In the genomic region with DNA sequence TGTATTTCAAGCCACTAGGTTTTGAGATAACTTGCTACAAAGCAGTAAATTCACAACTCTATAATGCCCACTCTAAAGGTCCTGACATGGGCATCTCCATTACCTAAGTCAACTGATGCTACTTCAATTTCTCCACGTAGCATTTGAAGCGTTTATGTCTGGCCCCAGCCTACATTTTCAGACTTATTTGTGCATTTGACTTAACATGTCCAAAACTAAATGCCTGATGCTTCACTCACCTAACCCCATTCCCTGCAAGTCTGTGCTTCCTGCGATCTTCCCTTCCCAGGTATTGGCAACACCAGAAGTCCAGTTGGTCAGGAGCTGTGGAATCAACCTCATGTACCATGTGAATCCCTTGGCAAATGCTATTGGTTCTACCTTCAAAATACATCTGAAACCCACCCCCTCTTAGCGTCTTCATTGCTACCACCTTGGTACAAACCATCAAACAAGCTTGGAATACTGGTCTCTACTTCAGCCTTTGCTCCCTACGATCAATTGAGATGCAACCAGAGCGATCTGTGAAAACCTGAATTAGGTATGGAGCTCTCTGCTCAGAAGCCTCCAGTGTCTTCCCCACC, we compare ENCODE assay signal across 1 cellular context.
TF ChIP-seq lines count a peak whose summit lies in the region.

No MANE protein-coding gene starts in this region.

TF ChIP-seq in HepG2, 621 proteins besides CTCF, POLR2A, EP300 and RAD21 (continued from another document):
- no peak for TF ChIP-seq MLXIP (CRISPR knock-in tag; IDR thresholded peaks at IDR 0.05; ENCODE audit: borderline replicate concordance)
- TF ChIP-seq PHF21A (CRISPR knock-in tag; IDR thresholded peaks at IDR 0.05), result 0 out of 2 replicates have a peak, but pooled peaks have one; percentile 23
- no peak for TF ChIP-seq NCOA5 (CRISPR knock-in tag; IDR thresholded peaks at IDR 0.05)
- no peak for TF ChIP-seq ZC3H4 (CRISPR knock-in tag; IDR thresholded peaks at IDR 0.05; ENCODE audit: borderline replicate concordance)
- TF ChIP-seq, protein P1, sequence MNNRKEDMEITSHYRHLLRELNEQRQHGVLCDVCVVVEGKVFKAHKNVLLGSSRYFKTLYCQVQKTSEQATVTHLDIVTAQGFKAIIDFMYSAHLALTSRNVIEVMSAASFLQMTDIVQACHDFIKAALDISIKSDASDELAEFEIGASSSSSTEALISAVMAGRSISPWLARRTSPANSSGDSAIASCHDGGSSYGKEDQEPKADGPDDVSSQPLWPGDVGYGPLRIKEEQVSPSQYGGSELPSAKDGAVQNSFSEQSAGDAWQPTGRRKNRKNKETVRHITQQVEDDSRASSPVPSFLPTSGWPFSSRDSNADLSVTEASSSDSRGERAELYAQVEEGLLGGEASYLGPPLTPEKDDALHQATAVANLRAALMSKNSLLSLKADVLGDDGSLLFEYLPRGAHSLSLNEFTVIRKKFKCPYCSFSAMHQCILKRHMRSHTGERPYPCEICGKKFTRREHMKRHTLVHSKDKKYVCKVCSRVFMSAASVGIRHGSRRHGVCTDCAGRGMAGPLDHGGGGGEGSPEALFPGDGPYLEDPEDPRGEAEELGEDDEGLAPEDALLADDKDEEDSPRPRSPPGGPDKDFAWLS (CRISPR knock-in tag; IDR thresholded peaks at IDR 0.05; ENCODE audit: borderline replicate concordance), result 0 out of 2 replicates have a peak, but pooled peaks have one; percentile 39
- TF ChIP-seq HMG20A (CRISPR knock-in tag; IDR thresholded peaks at IDR 0.05; ENCODE audit: borderline replicate concordance), result no peak
- TF ChIP-seq REPIN1 (CRISPR knock-in tag; IDR thresholded peaks at IDR 0.05; ENCODE audit: borderline replicate concordance, low read depth), result 0 out of 2 replicates have a peak, but pooled peaks have one; percentile 20
- TF ChIP-seq, protein P2, sequence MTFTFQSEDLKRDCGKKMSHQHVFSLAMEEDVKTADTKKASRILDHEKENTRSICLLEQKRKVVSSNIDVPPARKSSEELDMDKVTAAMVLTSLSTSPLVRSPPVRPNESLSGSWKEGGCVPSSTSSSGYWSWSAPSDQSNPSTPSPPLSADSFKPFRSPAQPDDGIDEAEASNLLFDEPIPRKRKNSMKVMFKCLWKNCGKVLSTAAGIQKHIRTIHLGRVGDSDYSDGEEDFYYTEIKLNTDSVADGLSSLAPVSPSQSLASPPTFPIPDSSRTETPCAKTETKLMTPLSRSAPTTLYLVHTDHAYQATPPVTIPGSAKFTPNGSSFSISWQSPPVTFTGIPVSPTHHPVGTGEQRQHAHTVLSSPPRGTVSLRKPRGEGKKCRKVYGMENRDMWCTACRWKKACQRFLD (CRISPR knock-in tag; IDR thresholded peaks at IDR 0.05; ENCODE audit: borderline replicate concordance), result 0 out of 2 replicates have a peak, but pooled peaks have one; percentile 19
- TF ChIP-seq, protein P3, sequence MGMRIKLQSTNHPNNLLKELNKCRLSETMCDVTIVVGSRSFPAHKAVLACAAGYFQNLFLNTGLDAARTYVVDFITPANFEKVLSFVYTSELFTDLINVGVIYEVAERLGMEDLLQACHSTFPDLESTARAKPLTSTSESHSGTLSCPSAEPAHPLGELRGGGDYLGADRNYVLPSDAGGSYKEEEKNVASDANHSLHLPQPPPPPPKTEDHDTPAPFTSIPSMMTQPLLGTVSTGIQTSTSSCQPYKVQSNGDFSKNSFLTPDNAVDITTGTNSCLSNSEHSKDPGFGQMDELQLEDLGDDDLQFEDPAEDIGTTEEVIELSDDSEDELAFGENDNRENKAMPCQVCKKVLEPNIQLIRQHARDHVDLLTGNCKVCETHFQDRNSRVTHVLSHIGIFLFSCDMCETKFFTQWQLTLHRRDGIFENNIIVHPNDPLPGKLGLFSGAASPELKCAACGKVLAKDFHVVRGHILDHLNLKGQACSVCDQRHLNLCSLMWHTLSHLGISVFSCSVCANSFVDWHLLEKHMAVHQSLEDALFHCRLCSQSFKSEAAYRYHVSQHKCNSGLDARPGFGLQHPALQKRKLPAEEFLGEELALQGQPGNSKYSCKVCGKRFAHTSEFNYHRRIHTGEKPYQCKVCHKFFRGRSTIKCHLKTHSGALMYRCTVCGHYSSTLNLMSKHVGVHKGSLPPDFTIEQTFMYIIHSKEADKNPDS (CRISPR knock-in tag; IDR thresholded peaks at IDR 0.05), result no peak
- TF ChIP-seq PAF1 (CRISPR knock-in tag; IDR thresholded peaks at IDR 0.05), result no peak; the same call in 1 of the 2 replicates
- 0 out of 2 replicates have a peak, but pooled peaks have one; percentile 14 for TF ChIP-seq ZNF510 (CRISPR knock-in tag; IDR thresholded peaks at IDR 0.05; ENCODE audit: low read depth)
- peak; percentile 26 for TF ChIP-seq PCBP2 (optimal IDR thresholded peaks at IDR 0.05; ENCODE audit: low read depth, low read length, poor library complexity, severe bottlenecking)
- no peak for TF ChIP-seq ZNF83 (CRISPR knock-in tag; IDR thresholded peaks at IDR 0.05; ENCODE audit: borderline replicate concordance)
- peak; percentile 72 for TF ChIP-seq AGO2 (optimal IDR thresholded peaks at IDR 0.05; ENCODE audit: low read depth, low read length)
- TF ChIP-seq ZNF605 (CRISPR knock-in tag; IDR thresholded peaks at IDR 0.05), result 0 out of 2 replicates have a peak, but pooled peaks have one; percentile 53
- TF ChIP-seq ZFP36L1 (CRISPR knock-in tag; IDR thresholded peaks at IDR 0.05), result peak; percentile 60; the same call in 1 of the 2 replicates
- no peak for TF ChIP-seq NR2F6 (IDR thresholded peaks at IDR 0.05)
- TF ChIP-seq NR2F6 (CRISPR knock-in tag; IDR thresholded peaks at IDR 0.05), result no peak
